Comparison of ENCODE assay signal across 11 cellular contexts in genomic region chr2:26184086-26184485, GRCh38. TPM values are rescaled to one million over a fixed set of nuclear protein-coding genes. Genes with fewer than 3 reads are reported as not detected.
DNase-seq lines count a peak whose midpoint lies in the region; ATAC-seq and TF ChIP-seq lines count a peak whose summit lies in the region.
"Had no signal": no experiment of that assay in that cellular context is flagged by ENCODE, and none has a peak within 500 bp of the region (broad histone marks: within the 10 kb centered on the region; RNA-seq: fewer than 3 reads in every experiment).

No MANE protein-coding gene starts in this region.

- H3K9me3 Mint-ChIP-seq in activated naive CD4-positive, alpha-beta T cell treated with anti-CD3 and anti-CD28 coated beads for 36 hours = no peaks in the 10 kb centered on the region

- DNase-seq in activated naive CD4-positive, alpha-beta T cell treated with anti-CD3 and anti-CD28 coated beads for 36 hours = no peak
- no peak for DNase-seq in activated naive CD4-positive, alpha-beta T cell treated with Interleukin-2 at 50 U/mL for 16 hours
- no peak for DNase-seq in cardiac fibroblast (ENCODE audit: low read depth in 2 of 2)
- peak; percentile 82 for DNase-seq in mesenteric fat pad (ENCODE audit: low spot score)
- DNase-seq in tibial artery = no peak
- DNase-seq in NCI-H82 (lab: John Stamatoyannopoulos, UW) = no peak
- DNase-seq: COR-L47, NCI-H1436 treated with DMSO at 0.1 percent for 48 hours had no signal

- H3K27me3 ChIP-seq in tibial artery = peaks cover 0 to 19% of the 10 kb centered on the region in 2 donors

- CTCF ChIA-PET in activated naive CD4-positive, alpha-beta T cell treated with anti-CD3 and anti-CD28 coated beads for 36 hours (lab: Charles Lee) = interaction anchor here (0.9 to 1.8 kb wide), 6 partner anchors 8 to 285 kb away, joined by 3 to 7 read pairs (median 4); no protein-coding TSS in a partner anchor

- intact Hi-C loops in activated naive CD4-positive, alpha-beta T cell treated with anti-CD3 and anti-CD28 coated beads for 36 hours (cut with micrococcal nuclease) = loop anchor here (1.0 kb wide), 1 partner anchor 60 kb away; the partner anchor contains the start of genes HADHA and HADHB
- intact Hi-C loops in tibial artery (cut with DNase I; ENCODE audit: low total_unique reads) = no loop called here

- H3K27ac Mint-ChIP-seq in activated naive CD4-positive, alpha-beta T cell treated with anti-CD3 and anti-CD28 coated beads for 36 hours = no peak overlapping the region

- H3K36me3 Mint-ChIP-seq in activated naive CD4-positive, alpha-beta T cell treated with anti-CD3 and anti-CD28 coated beads for 36 hours (ENCODE audit: low read depth) = no peaks in the 10 kb centered on the region

- ATAC-seq in HG02973 (IDR thresholded peaks at IDR 0.05; ENCODE audit: unreplicated experiment) = no peak
- no peak for ATAC-seq in HG02759 (IDR thresholded peaks at IDR 0.05; ENCODE audit: unreplicated experiment)
- ATAC-seq: SK-N-SH treated with all-trans-retinoic acid at 6 μM for 48 hours had no signal

- H3K4me3 Mint-ChIP-seq in activated naive CD4-positive, alpha-beta T cell treated with anti-CD3 and anti-CD28 coated beads for 36 hours = peak overlapping the region; percentile 59

- H3K36me3 ChIP-seq in tibial artery = peaks cover 0 to 6% (median 0%) of the 10 kb centered on the region in 3 donors

- no peaks in the 10 kb centered on the region for H3K9me3 ChIP-seq in tibial artery

- peaks cover 16% of the 10 kb centered on the region for H3K27me3 Mint-ChIP-seq in activated naive CD4-positive, alpha-beta T cell treated with anti-CD3 and anti-CD28 coated beads for 36 hours (ENCODE audit: low read depth)

- H3K27ac ChIP-seq in tibial artery = no peak overlapping the region

- peaks cover 20% of the 10 kb centered on the region for H3K4me1 Mint-ChIP-seq in activated naive CD4-positive, alpha-beta T cell treated with anti-CD3 and anti-CD28 coated beads for 36 hours (ENCODE audit: low read depth)

- TF ChIP-seq CTCF in cardiac fibroblast (IDR thresholded peaks at IDR 0.05; ENCODE audit: low read depth, low read length) (no peak), tibial artery (IDR thresholded peaks at IDR 0.05) (no peak)

- H3K4me3 ChIP-seq in cardiac fibroblast (replicated peaks in 1 of 2; ENCODE audit: low read depth in 2 of 2, low read length in 2 of 2) = peak overlapping the region; percentile 32 to 53
- H3K4me3 ChIP-seq in tibial artery = peak overlapping the region; percentile 51 to 68

- peaks cover 0 to 25% (median 14%) of the 10 kb centered on the region in 4 donors for H3K4me1 ChIP-seq in tibial artery

RNA-seq across cellular contexts. Expression of gene GAREM2, which starts 11.2 kb away (rescaled TPM):
- total RNA-seq in activated naive CD4-positive, alpha-beta T cell treated with anti-CD3 and anti-CD28 coated beads for 36 hours = 1 to 10 TPM; 1.1 to 1.3 TPM
- 6.8 TPM for total RNA-seq in mesenteric fat pad
